In genomic region chr3:144106970-144107369, GRCh38 we compare ENCODE assay signal across 1 cellular context.
TF ChIP-seq lines count a peak whose summit lies in the region.

No MANE protein-coding gene starts in this region.

TF ChIP-seq in K562, 482 proteins besides CTCF, POLR2A, EP300 and RAD21 (continued from another document and continues in another):
- TF ChIP-seq SIN3B (IDR thresholded peaks at IDR 0.05; ENCODE audit: low read depth) (no peak), PML (IDR thresholded peaks at IDR 0.05; ENCODE audit: low read length) (peak; percentile 52; the same call in 1 of the 2 replicates), ATF3 (IDR thresholded peaks at IDR 0.05) (no peak), ATF3 (CRISPR knock-in tag; conservative IDR thresholded peaks at IDR 0.05) (no peak), ZFX (CRISPR knock-in tag; IDR thresholded peaks at IDR 0.05) (no peak), CBFA2T3 (IDR thresholded peaks at IDR 0.05) (peak; percentile 88), ZNF217 (CRISPR knock-in tag; IDR thresholded peaks at IDR 0.05) (no peak), ZBTB8A (IDR thresholded peaks at IDR 0.05; ENCODE audit: partially characterized antibody) (no peak), ZNF143 (CRISPR knock-in tag; IDR thresholded peaks at IDR 0.05) (no peak), TEAD2 (tag; IDR thresholded peaks at IDR 0.05) (no peak), TRIM28 (IDR thresholded peaks at IDR 0.05) (no peak), SAFB (IDR thresholded peaks at IDR 0.05; ENCODE audit: borderline replicate concordance, low read depth, low read length) (no peak), C11orf30 (IDR thresholded peaks at IDR 0.05; ENCODE audit: low read depth) (no peak), ZFP30 (CRISPR knock-in tag; IDR thresholded peaks at IDR 0.05; ENCODE audit: borderline replicate concordance) (no peak), ZNF79 (CRISPR knock-in tag; IDR thresholded peaks at IDR 0.05; ENCODE audit: low read depth) (no peak), CREB3 (tag; conservative IDR thresholded peaks at IDR 0.05; ENCODE audit: low read depth) (no peak), NCOR1 (IDR thresholded peaks at IDR 0.05) (peak; percentile 27; the same call in 1 of the 2 replicates), STAT5A (IDR thresholded peaks at IDR 0.05; ENCODE audit: borderline replicate concordance, low read length) (peak; percentile 58; the same call in 1 of the 2 replicates), GABPA (tag; conservative IDR thresholded peaks at IDR 0.05; ENCODE audit: low read depth) (no peak), TCF3 (CRISPR knock-in tag; IDR thresholded peaks at IDR 0.05) (peak; percentile 69), MEF2A (IDR thresholded peaks at IDR 0.05; ENCODE audit: control insufficient read depth, low read depth, low read length) (no peak), ETS2 (tag; IDR thresholded peaks at IDR 0.05; ENCODE audit: borderline replicate concordance, poor library complexity, severe bottlenecking) (no peak), ETV5 (CRISPR knock-in tag; IDR thresholded peaks at IDR 0.05; ENCODE audit: low read depth) (no peak), PHB (CRISPR knock-in tag; IDR thresholded peaks at IDR 0.05) (no peak), ASH1L (IDR thresholded peaks at IDR 0.05; ENCODE audit: borderline replicate concordance, low read depth, partially characterized antibody) (no peak), BACH1 (tag; IDR thresholded peaks at IDR 0.05) (no peak), ZNF431 (CRISPR knock-in tag; IDR thresholded peaks at IDR 0.05) (no peak), MEIS2 (IDR thresholded peaks at IDR 0.05; ENCODE audit: partially characterized antibody) (peak; percentile 97), TEAD4 (IDR thresholded peaks at IDR 0.05; ENCODE audit: low read length) (peak; percentile 90), TEAD4 (CRISPR knock-in tag; IDR thresholded peaks at IDR 0.05; ENCODE audit: borderline replicate concordance) (no peak), NFRKB (IDR thresholded peaks at IDR 0.05; ENCODE audit: low read depth) (no peak), PHB2 (IDR thresholded peaks at IDR 0.05; ENCODE audit: low read depth) (no peak)
- TF ChIP-seq, protein P1, sequence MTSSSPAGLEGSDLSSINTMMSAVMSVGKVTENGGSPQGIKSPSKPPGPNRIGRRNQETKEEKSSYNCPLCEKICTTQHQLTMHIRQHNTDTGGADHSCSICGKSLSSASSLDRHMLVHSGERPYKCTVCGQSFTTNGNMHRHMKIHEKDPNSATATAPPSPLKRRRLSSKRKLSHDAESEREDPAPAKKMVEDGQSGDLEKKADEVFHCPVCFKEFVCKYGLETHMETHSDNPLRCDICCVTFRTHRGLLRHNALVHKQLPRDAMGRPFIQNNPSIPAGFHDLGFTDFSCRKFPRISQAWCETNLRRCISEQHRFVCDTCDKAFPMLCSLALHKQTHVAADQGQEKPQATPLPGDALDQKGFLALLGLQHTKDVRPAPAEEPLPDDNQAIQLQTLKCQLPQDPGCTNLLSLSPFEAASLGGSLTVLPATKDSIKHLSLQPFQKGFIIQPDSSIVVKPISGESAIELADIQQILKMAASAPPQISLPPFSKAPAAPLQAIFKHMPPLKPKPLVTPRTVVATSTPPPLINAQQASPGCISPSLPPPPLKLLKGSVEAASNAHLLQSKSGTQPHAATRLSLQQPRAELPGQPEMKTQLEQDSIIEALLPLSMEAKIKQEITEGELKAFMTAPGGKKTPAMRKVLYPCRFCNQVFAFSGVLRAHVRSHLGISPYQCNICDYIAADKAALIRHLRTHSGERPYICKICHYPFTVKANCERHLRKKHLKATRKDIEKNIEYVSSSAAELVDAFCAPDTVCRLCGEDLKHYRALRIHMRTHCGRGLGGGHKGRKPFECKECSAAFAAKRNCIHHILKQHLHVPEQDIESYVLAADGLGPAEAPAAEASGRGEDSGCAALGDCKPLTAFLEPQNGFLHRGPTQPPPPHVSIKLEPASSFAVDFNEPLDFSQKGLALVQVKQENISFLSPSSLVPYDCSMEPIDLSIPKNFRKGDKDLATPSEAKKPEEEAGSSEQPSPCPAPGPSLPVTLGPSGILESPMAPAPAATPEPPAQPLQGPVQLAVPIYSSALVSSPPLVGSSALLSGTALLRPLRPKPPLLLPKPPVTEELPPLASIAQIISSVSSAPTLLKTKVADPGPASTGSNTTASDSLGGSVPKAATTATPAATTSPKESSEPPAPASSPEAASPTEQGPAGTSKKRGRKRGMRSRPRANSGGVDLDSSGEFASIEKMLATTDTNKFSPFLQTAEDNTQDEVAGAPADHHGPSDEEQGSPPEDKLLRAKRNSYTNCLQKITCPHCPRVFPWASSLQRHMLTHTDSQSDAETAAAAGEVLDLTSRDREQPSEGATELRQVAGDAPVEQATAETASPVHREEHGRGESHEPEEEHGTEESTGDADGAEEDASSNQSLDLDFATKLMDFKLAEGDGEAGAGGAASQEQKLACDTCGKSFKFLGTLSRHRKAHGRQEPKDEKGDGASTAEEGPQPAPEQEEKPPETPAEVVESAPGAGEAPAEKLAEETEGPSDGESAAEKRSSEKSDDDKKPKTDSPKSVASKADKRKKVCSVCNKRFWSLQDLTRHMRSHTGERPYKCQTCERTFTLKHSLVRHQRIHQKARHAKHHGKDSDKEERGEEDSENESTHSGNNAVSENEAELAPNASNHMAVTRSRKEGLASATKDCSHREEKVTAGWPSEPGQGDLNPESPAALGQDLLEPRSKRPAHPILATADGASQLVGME (CRISPR knock-in tag; IDR thresholded peaks at IDR 0.05): no peak
- TF ChIP-seq, protein P2, sequence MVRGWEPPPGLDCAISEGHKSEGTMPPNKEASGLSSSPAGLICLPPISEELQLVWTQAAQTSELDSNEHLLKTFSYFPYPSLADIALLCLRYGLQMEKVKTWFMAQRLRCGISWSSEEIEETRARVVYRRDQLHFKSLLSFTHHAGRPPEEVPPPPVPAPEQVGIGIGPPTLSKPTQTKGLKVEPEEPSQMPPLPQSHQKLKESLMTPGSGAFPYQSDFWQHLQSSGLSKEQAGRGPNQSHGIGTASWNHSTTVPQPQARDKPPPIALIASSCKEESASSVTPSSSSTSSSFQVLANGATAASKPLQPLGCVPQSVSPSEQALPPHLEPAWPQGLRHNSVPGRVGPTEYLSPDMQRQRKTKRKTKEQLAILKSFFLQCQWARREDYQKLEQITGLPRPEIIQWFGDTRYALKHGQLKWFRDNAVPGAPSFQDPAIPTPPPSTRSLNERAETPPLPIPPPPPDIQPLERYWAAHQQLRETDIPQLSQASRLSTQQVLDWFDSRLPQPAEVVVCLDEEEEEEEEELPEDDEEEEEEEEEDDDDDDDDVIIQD (CRISPR knock-in tag; IDR thresholded peaks at IDR 0.05): no peak
- TF ChIP-seq, protein P3, sequence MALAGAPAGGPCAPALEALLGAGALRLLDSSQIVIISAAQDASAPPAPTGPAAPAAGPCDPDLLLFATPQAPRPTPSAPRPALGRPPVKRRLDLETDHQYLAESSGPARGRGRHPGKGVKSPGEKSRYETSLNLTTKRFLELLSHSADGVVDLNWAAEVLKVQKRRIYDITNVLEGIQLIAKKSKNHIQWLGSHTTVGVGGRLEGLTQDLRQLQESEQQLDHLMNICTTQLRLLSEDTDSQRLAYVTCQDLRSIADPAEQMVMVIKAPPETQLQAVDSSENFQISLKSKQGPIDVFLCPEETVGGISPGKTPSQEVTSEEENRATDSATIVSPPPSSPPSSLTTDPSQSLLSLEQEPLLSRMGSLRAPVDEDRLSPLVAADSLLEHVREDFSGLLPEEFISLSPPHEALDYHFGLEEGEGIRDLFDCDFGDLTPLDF (CRISPR knock-in tag; IDR thresholded peaks at IDR 0.05): no peak
- TF ChIP-seq, protein P4, sequence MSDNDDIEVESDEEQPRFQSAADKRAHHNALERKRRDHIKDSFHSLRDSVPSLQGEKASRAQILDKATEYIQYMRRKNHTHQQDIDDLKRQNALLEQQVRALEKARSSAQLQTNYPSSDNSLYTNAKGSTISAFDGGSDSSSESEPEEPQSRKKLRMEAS (CRISPR knock-in tag; IDR thresholded peaks at IDR 0.05): no peak
- TF ChIP-seq, protein P5, sequence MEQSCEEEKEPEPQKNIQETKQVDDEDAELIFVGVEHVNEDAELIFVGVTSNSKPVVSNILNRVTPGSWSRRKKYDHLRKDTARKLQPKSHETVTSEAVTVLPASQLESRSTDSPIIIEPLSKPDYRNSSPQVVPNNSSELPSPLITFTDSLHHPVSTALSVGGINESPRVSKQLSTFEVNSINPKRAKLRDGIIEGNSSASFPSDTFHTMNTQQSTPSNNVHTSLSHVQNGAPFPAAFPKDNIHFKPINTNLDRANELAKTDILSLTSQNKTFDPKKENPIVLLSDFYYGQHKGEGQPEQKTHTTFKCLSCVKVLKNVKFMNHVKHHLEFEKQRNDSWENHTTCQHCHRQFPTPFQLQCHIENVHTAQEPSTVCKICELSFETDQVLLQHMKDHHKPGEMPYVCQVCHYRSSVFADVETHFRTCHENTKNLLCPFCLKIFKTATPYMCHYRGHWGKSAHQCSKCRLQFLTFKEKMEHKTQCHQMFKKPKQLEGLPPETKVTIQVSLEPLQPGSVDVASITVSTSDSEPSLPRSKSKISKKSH (CRISPR knock-in tag; IDR thresholded peaks at IDR 0.05): no peak
- TF ChIP-seq, protein P6, sequence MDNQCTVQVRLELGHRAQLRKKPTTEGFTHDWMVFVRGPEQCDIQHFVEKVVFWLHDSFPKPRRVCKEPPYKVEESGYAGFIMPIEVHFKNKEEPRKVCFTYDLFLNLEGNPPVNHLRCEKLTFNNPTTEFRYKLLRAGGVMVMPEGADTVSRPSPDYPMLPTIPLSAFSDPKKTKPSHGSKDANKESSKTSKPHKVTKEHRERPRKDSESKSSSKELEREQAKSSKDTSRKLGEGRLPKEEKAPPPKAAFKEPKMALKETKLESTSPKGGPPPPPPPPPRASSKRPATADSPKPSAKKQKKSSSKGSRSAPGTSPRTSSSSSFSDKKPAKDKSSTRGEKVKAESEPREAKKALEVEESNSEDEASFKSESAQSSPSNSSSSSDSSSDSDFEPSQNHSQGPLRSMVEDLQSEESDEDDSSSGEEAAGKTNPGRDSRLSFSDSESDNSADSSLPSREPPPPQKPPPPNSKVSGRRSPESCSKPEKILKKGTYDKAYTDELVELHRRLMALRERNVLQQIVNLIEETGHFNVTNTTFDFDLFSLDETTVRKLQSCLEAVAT (IDR thresholded peaks at IDR 0.05): 0 out of 4 replicates have a peak, but pooled peaks of 1 of the 2 experiments have one; percentile 32
- TF ChIP-seq, protein P7, sequence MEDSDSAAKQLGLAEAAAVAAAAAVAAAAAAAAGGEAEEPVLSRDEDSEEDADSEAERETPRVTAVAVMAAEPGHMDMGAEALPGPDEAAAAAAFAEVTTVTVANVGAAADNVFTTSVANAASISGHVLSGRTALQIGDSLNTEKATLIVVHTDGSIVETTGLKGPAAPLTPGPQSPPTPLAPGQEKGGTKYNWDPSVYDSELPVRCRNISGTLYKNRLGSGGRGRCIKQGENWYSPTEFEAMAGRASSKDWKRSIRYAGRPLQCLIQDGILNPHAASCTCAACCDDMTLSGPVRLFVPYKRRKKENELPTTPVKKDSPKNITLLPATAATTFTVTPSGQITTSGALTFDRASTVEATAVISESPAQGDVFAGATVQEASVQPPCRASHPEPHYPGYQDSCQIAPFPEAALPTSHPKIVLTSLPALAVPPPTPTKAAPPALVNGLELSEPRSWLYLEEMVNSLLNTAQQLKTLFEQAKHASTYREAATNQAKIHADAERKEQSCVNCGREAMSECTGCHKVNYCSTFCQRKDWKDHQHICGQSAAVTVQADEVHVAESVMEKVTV (CRISPR knock-in tag; IDR thresholded peaks at IDR 0.05): no peak
- TF ChIP-seq, protein P8, sequence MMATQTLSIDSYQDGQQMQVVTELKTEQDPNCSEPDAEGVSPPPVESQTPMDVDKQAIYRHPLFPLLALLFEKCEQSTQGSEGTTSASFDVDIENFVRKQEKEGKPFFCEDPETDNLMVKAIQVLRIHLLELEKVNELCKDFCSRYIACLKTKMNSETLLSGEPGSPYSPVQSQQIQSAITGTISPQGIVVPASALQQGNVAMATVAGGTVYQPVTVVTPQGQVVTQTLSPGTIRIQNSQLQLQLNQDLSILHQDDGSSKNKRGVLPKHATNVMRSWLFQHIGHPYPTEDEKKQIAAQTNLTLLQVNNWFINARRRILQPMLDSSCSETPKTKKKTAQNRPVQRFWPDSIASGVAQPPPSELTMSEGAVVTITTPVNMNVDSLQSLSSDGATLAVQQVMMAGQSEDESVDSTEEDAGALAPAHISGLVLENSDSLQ (IDR thresholded peaks at IDR 0.05): peak; percentile 81
- TF ChIP-seq, protein P9, sequence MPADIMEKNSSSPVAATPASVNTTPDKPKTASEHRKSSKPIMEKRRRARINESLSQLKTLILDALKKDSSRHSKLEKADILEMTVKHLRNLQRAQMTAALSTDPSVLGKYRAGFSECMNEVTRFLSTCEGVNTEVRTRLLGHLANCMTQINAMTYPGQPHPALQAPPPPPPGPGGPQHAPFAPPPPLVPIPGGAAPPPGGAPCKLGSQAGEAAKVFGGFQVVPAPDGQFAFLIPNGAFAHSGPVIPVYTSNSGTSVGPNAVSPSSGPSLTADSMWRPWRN (IDR thresholded peaks at IDR 0.05; ENCODE audit: low read depth): peak; percentile 67; the same call in 1 of the 2 replicates
- TF ChIP-seq, protein P10, sequence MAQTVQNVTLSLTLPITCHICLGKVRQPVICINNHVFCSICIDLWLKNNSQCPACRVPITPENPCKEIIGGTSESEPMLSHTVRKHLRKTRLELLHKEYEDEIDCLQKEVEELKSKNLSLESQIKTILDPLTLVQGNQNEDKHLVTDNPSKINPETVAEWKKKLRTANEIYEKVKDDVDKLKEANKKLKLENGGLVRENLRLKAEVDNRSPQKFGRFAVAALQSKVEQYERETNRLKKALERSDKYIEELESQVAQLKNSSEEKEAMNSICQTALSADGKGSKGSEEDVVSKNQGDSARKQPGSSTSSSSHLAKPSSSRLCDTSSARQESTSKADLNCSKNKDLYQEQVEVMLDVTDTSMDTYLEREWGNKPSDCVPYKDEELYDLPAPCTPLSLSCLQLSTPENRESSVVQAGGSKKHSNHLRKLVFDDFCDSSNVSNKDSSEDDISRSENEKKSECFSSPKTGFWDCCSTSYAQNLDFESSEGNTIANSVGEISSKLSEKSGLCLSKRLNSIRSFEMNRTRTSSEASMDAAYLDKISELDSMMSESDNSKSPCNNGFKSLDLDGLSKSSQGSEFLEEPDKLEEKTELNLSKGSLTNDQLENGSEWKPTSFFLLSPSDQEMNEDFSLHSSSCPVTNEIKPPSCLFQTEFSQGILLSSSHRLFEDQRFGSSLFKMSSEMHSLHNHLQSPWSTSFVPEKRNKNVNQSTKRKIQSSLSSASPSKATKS (CRISPR knock-in tag; IDR thresholded peaks at IDR 0.05): no peak
